Comparison of ENCODE assay signal across 9 cellular contexts in the genomic region with DNA sequence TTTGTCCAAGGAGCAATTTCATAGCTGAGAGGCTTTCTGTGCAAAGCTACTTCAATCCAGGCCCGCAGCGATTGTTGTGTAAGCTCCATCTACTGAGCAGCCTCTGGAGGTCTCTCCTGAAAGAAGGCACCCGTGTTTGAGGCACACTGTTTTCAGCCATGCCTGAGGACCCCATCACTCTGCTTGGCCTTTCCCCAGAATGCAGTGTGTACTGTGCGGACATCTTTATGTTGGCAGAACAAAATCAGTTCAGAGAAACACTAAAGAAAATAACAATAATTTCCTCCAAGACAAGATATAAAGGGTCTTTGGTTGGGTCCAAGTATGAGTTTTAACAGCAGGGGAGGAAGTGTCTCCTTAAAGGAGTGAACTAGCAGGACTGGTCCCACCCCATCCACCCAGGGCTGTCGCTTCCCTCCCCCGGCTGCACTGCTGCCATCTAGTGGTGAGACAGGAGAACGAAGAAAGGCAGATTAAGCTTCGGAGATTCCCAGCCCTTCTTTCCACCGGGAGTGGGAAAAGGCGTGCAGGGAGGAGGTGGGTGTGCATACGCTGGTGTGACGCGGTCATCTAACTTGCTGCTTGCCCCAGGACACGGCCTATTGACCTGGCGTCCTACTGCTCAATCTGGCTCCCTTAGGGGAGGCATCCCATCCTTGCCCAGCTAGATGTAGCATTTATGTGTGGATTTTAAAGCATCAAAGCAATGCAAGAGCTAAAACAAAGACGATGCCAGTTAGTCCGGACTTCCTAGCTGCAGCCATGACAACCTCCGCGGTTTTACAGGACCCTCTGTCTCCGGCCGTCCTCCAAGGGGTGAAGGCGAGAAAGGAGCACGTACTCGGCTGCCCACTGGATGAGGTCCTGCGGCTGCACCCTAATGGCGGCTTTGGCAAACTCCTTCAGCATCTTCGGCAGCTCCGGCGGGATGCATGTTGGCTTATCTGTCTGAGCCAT. TPM values are rescaled to one million over a fixed set of nuclear protein-coding genes. Genes with fewer than 3 reads are reported as not detected.
DNase-seq lines count a peak whose midpoint lies in the region; ATAC-seq, FAIRE-seq and TF ChIP-seq lines count a peak whose summit lies in the region.
"Not testable (repeated sequence)": the region's sequence is repeated elsewhere in the genome, so short reads cannot be mapped to it uniquely, and the experiment has no call there.
"Had no signal": no experiment of that assay in that cellular context is flagged by ENCODE, and none has a peak within 500 bp of the region (broad histone marks: within the 10 kb centered on the region; RNA-seq: fewer than 3 reads in every experiment).

No MANE protein-coding gene starts in this region.

- H2BK5ac ChIP-seq in mesenchymal stem cell (ENCODE audit: low read depth, low read length, poor library complexity, severe bottlenecking): not testable (repeated sequence)

- H3K79me1 ChIP-seq in mesenchymal stem cell (replicated peaks; ENCODE audit: low read length, poor library complexity, severe bottlenecking): not testable (repeated sequence)

- TF ChIP-seq CTCF in BE2C (IDR thresholded peaks at IDR 0.05; ENCODE audit: low read depth, low read length): peak; percentile 69
- peak; percentile 71 for TF ChIP-seq CTCF in foreskin keratinocyte (conservative IDR thresholded peaks at IDR 0.05)

- peak overlapping the region; percentile 46 for H2AFZ ChIP-seq in mesenchymal stem cell (ENCODE audit: low read depth, low read length)

- DNase-seq in BE2C (peak; percentile 68), NCI-H146 (lab: John Stamatoyannopoulos, UW) (peak; percentile 86), foreskin keratinocyte (peak in 1 of 2 donors; percentile 4), mesenchymal stem cell (peak; percentile 53)
- not testable (repeated sequence) for DNase-seq in GM19239 (ENCODE audit: insufficient read length, low spot score); SK-N-MC (ENCODE audit: low read depth, low spot score)
- peak; percentile 23 for DNase-seq in stimulated activated CD4-positive, alpha-beta T cell treated with anti-CD3 and anti-CD28 coated beads, Interleukin-15, amount 100 ng/mL, for 24 hours

- not testable (repeated sequence) for H3K14ac ChIP-seq in mesenchymal stem cell (ENCODE audit: low read length in 2 of 2)

- H3K23ac ChIP-seq in mesenchymal stem cell (ENCODE audit: low read length in 2 of 2): not testable (repeated sequence)

- peak; percentile 80 for ATAC-seq in foreskin keratinocyte

- H3K4me3 ChIP-seq in BE2C (ENCODE audit: low read depth, low read length) (peak overlapping the region; percentile 86), SK-N-MC (peak overlapping the region; percentile 66), mesenchymal stem cell (ENCODE audit: insufficient read depth in 1 of 2, low read depth in 1 of 2, low read length in 2 of 2) (peak overlapping the region in 1 of 2 experiments; percentile 83)

- FAIRE-seq in GM19239 (lab: Jason Lieb, UNC): peak; percentile 93

- not testable (repeated sequence) for H3K9me3 ChIP-seq in BE2C; SK-N-MC (ENCODE audit: low read depth, low read length)
- peaks cover 16% of the 10 kb centered on the region for H3K9me3 ChIP-seq in mesenchymal stem cell (ENCODE audit: control insufficient read depth, low read length)

- not testable (repeated sequence) for H2BK15ac ChIP-seq in mesenchymal stem cell (ENCODE audit: low read depth, poor library complexity, severe bottlenecking)

- not testable (repeated sequence) for H2BK120ac ChIP-seq in mesenchymal stem cell (ENCODE audit: low read depth, low read length)

- H3K4me2 ChIP-seq in mesenchymal stem cell (ENCODE audit: low read length, poor library complexity, severe bottlenecking): peak overlapping the region; percentile 57

- WGBS in mesenchymal stem cell: 31% methylated on average over 25 of the region's 29 CpGs

- H3K18ac ChIP-seq in mesenchymal stem cell (ENCODE audit: low read depth in 1 of 2, low read length in 2 of 2): not testable (repeated sequence)

- H3K9ac ChIP-seq in SK-N-MC (ENCODE audit: insufficient read length): not testable (repeated sequence)
- peak overlapping the region; percentile 63 for H3K9ac ChIP-seq in mesenchymal stem cell (ENCODE audit: low read length)

- H4K8ac ChIP-seq in mesenchymal stem cell (ENCODE audit: low read length): not testable (repeated sequence)

- not testable (repeated sequence) for H3K36me3 ChIP-seq in BE2C; SK-N-MC (ENCODE audit: insufficient read depth, low read length); mesenchymal stem cell (ENCODE audit: control insufficient read depth in 1 of 2, insufficient read depth in 2 of 2, low read depth in 1 of 2, low read length in 2 of 2)

- not testable (repeated sequence) for H3K4me1 ChIP-seq in BE2C; foreskin keratinocyte; mesenchymal stem cell (ENCODE audit: control insufficient read depth, insufficient read depth, low read depth, low read length)

- H3K27ac ChIP-seq in SK-N-MC; foreskin keratinocyte; mesenchymal stem cell (ENCODE audit: low read length, poor library complexity, severe bottlenecking): not testable (repeated sequence)
- peak overlapping the region; percentile 76 for H3K27ac ChIP-seq in angular gyrus (ENCODE audit: low read depth, low read length)

- not testable (repeated sequence) for H3K4ac ChIP-seq in mesenchymal stem cell (ENCODE audit: low read depth in 1 of 2, low read length in 2 of 2)

- peak overlapping the region in 1 of 2 experiments; percentile 10 for H2BK12ac ChIP-seq in mesenchymal stem cell (ENCODE audit: low read length in 2 of 2)

- not testable (repeated sequence) for H3K27me3 ChIP-seq in BE2C
- H3K27me3 ChIP-seq in foreskin keratinocyte (peaks cover 56% of the 10 kb centered on the region), mesenchymal stem cell (ENCODE audit: control insufficient read depth in 1 of 2, insufficient read depth in 1 of 2, low read length in 2 of 2) (peaks cover 0 to 42% of the 10 kb centered on the region in 2 experiments)

- H4K91ac ChIP-seq in mesenchymal stem cell (ENCODE audit: low read length): not testable (repeated sequence)

- not testable (repeated sequence) for H2AK5ac ChIP-seq in mesenchymal stem cell (ENCODE audit: low read length, severe bottlenecking)

RNA-seq across cellular contexts. Expression of a gene that starts 12.1 kb away (rescaled TPM):
- not detected for polyA plus RNA-seq in BE2C (2012; ENCODE audit: insufficient read depth, insufficient read length, low read depth)
- not detected in 2 replicates for total RNA-seq in foreskin keratinocyte
- polyA plus RNA-seq in foreskin keratinocyte: not detected in 2 replicates
- polyA plus RNA-seq in mesenchymal stem cell (2013, experiment 1 of 2): not detected
- polyA plus RNA-seq in mesenchymal stem cell (2013, experiment 2 of 2): not detected
- total RNA-seq: mesenteric fat pad had no signal

RNA-seq across cellular contexts. Expression of a gene that starts 18.8 kb away (rescaled TPM):
- polyA plus RNA-seq in BE2C (2012; ENCODE audit: insufficient read depth, insufficient read length, low read depth): 33.2 TPM
- total RNA-seq in foreskin keratinocyte: 26.3 and 27.6 TPM in 2 replicates
- 6.3 and 8.0 TPM in 2 replicates for polyA plus RNA-seq in foreskin keratinocyte
- 27.9 TPM for polyA plus RNA-seq in mesenchymal stem cell (2013, experiment 1 of 2)
- polyA plus RNA-seq in mesenchymal stem cell (2013, experiment 2 of 2): 27.6 TPM

RNA-seq across cellular contexts. Expression of a gene that starts 53.4 kb away (rescaled TPM):
- polyA plus RNA-seq in BE2C (2012; ENCODE audit: insufficient read depth, insufficient read length, low read depth): 19.9 TPM
- total RNA-seq in foreskin keratinocyte: 0.18 and 0.61 TPM in 2 replicates
- polyA plus RNA-seq in foreskin keratinocyte: 0.08 and 0.19 TPM in 2 replicates
- polyA plus RNA-seq in mesenchymal stem cell (2013, experiment 1 of 2): 2.1 TPM
- polyA plus RNA-seq in mesenchymal stem cell (2013, experiment 2 of 2): 2.3 TPM
